In genomic region chr2:48178611-48179010, GRCh38 we compare ENCODE assay signal across 34 cellular contexts.
"Had no signal": no experiment of that assay in that cellular context is flagged by ENCODE, and none has a peak within 500 bp of the region (broad histone marks: within the 10 kb centered on the region; RNA-seq: fewer than 3 reads in every experiment).

No MANE protein-coding gene starts in this region.

- DNase-seq: activated effector memory CD4-positive, alpha-beta T cell treated with anti-CD3 and anti-CD28 coated beads, Interleukin-2, amount 50 U/mL, for 16 hours; activated effector memory CD4-positive, alpha-beta T cell treated with Interleukin-2 at 50 U/mL for 16 hours; activated gamma-delta T cell; activated gamma-delta T cell treated with Interleukin-2 at 50 U/mL for 16 hours; activated naive CD4-positive, alpha-beta T cell; activated naive CD4-positive, alpha-beta T cell treated with anti-CD3 and anti-CD28 coated beads for 36 hours; activated naive CD4-positive, alpha-beta T cell treated with anti-CD3 and anti-CD28 coated beads, Interleukin-2, amount 10 ng/mL, durations not matched to agents 7 days and 5 days; activated naive CD4-positive, alpha-beta T cell treated with anti-CD3 and anti-CD28 coated beads, Interleukin-2, amount 50 U/mL, for 16 hours; activated naive CD4-positive, alpha-beta T cell treated with Interleukin-2 at 50 U/mL for 16 hours; activated naive CD8-positive, alpha-beta T cell treated with anti-CD3 and anti-CD28 coated beads for 36 hours; activated naive CD8-positive, alpha-beta T cell treated with anti-CD3 and anti-CD28 coated beads, Interleukin-2, amount 10 ng/mL, durations not matched to agents 7 days and 5 days; activated naive CD8-positive, alpha-beta T cell treated with anti-CD3 and anti-CD28 coated beads, Interleukin-2, amount 50 U/mL, for 24 hours; activated T-cell treated with anti-CD3 and anti-CD28 coated beads, Interleukin-2, amount 50 U/mL, for 1 hour; activated T-cell treated with anti-CD3 and anti-CD28 coated beads, Interleukin-2, amount 50 U/mL, for 24 hours; activated T-cell treated with anti-CD3 and anti-CD28 coated beads, Interleukin-2, amount 50 U/mL, for 4 hours; activated T-cell treated with anti-CD3 and anti-CD28 coated beads, Interleukin-2, amount 50 U/mL, for 48 hours; activated T-cell treated with anti-CD3 and anti-CD28 coated beads, Interleukin-2, amount 50 U/mL, for 72 hours; adrenal gland; amniotic stem cell; amygdala; anterior cingulate cortex; aorta; body of pancreas; brain microvascular endothelial cell; caudate nucleus; central memory CD4-positive, alpha-beta T cell; cerebellar nuclear complex had no signal

- H3K9me3 ChIP-seq: adrenal gland, ascending aorta, body of pancreas, breast epithelium had no signal

- H3K27ac ChIP-seq: adrenal gland, ascending aorta, body of pancreas, brain microvascular endothelial cell, breast epithelium, cardiac muscle cell had no signal

- H3K4me3 ChIP-seq: adrenal gland, ascending aorta, body of pancreas, breast epithelium, cardiac muscle cell had no signal

- FAIRE-seq: astrocyte, bronchial epithelial cell had no signal

- H3K27me3 ChIP-seq: adrenal gland, ascending aorta, body of pancreas, brain microvascular endothelial cell, breast epithelium, cardiac muscle cell had no signal

- H3K4me1 ChIP-seq: ascending aorta, body of pancreas, breast epithelium had no signal

- ATAC-seq: activated naive CD4-positive, alpha-beta T cell treated with anti-CD3 and anti-CD28 coated beads, Interleukin-2, amount 50 U/mL, for 72 hours; activated naive CD8-positive, alpha-beta T cell treated with anti-CD3 and anti-CD28 coated beads, Interleukin-2, amount 50 U/mL, for 24 hours; activated T-cell treated with anti-CD3 and anti-CD28 coated beads, Interleukin-2, amount 50 U/mL, for 4 hours; activated T-cell treated with anti-CD3 and anti-CD28 coated beads, Interleukin-2, amount 50 U/mL, for 72 hours; activated T-helper 17 cell treated with anti-CD3 and anti-CD28 coated beads, Interleukin-2, amount 50 U/mL, for 72 hours; body of pancreas had no signal

- H3K36me3 ChIP-seq: adrenal gland, ascending aorta, brain microvascular endothelial cell, breast epithelium, cardiac muscle cell had no signal
